In genomic region chr14:65414961-65415589, GRCh38 we compare ENCODE assay signal across 8 cellular contexts. TPM values are rescaled to one million over a fixed set of nuclear protein-coding genes. Genes with fewer than 3 reads are reported as not detected.
DNase-seq lines count a peak whose midpoint lies in the region; ATAC-seq, FAIRE-seq and TF ChIP-seq lines count a peak whose summit lies in the region.

No MANE protein-coding gene starts in this region.

- TF ChIP-seq EP300 in SK-N-SH (IDR thresholded peaks at IDR 0.05; ENCODE audit: borderline replicate concordance in 1 of 2, low read depth in 1 of 2, low read length in 1 of 2) (no peak), stomach (IDR thresholded peaks at IDR 0.05) (no peak)

- peaks cover 4% of the 10 kb centered on the region for H3K36me3 Mint-ChIP-seq in T-helper 2 cell treated with Interferon-gamma antibody and Interleukin-4, amounts not matched to agents 5 μg/mL and 100 μg/mL, for 36 hours (ENCODE audit: low read depth)

- no peak overlapping the region for H2AFZ ChIP-seq in SK-N-SH (ENCODE audit: low read depth)

- DNase-seq in SK-N-SH (peak; percentile 31), HTR-8/SVneo (ENCODE audit: insufficient read length, low spot score) (peak; percentile 62), foreskin keratinocyte (no peak), stomach (no peak), 8988T (no peak)
- DNase-seq in T-helper 2 cell treated with Interferon-gamma antibody and Interleukin-4, amounts not matched to agents 5 μg/mL and 100 μg/mL, for 36 hours (ENCODE audit: low spot score): no peak

- H3K9me2 ChIP-seq in SK-N-SH: no peaks in the 10 kb centered on the region

- intact Hi-C loops in stomach (cut with DNase I; ENCODE audit: low total_unique reads): loop anchor here (5.0 kb wide), 1 partner anchor 412 kb away; no protein-coding TSS in a partner anchor

- H3F3A ChIP-seq in SK-N-SH (replicated peaks; ENCODE audit: insufficient read depth): peaks cover 10% of the 10 kb centered on the region

- H3K4me1 ChIP-seq in SK-N-SH (ENCODE audit: control insufficient read depth in 1 of 2, insufficient read depth in 2 of 2, low read depth in 1 of 2, low read length in 1 of 2) (peaks cover 0 to 6% of the 10 kb centered on the region in 2 experiments; a peak in 3 of 4 replicates), foreskin keratinocyte (peaks cover 8% of the 10 kb centered on the region), stomach (peaks cover 0 to 74% (median 27%) of the 10 kb centered on the region in 4 donors)

- no peaks in the 10 kb centered on the region for H3K27me3 ChIP-seq in SK-N-SH (ENCODE audit: insufficient read depth)
- no peaks in the 10 kb centered on the region for H3K27me3 ChIP-seq in foreskin keratinocyte
- H3K27me3 ChIP-seq in stomach: no peaks in the 10 kb centered on the region

- no peak overlapping the region for H3K27ac ChIP-seq in SK-N-SH (ENCODE audit: low read depth in 2 of 2, low read length in 1 of 2)
- H3K27ac ChIP-seq in foreskin keratinocyte: no peak overlapping the region
- H3K27ac ChIP-seq in stomach: peak overlapping the region in 3 of 5 donors; percentile 5 to 98 (median 94)

- peaks cover 38% of the 10 kb centered on the region for H3K4me1 Mint-ChIP-seq in T-helper 2 cell treated with Interferon-gamma antibody and Interleukin-4, amounts not matched to agents 5 μg/mL and 100 μg/mL, for 36 hours (ENCODE audit: low read depth)

- H3K36me3 ChIP-seq in SK-N-SH (replicated peaks in 1 of 2; ENCODE audit: control insufficient read depth in 1 of 2, insufficient read depth in 2 of 2, low read length in 1 of 2) (no peaks in the 10 kb centered on the region), stomach (no peaks in the 10 kb centered on the region)

- peak overlapping the region; percentile 88 for H3K4me2 ChIP-seq in SK-N-SH

- FAIRE-seq in HTR-8/SVneo (lab: Jason Lieb, UNC): peak; percentile 16

- no peaks in the 10 kb centered on the region; the same call in 1 of the 2 replicates for H4K20me1 ChIP-seq in SK-N-SH (ENCODE audit: insufficient read depth)

- H3K9ac ChIP-seq in SK-N-SH: peak overlapping the region; percentile 84; the same call in 1 of the 2 replicates

- ATAC-seq in SK-N-SH treated with all-trans-retinoic acid at 6 μM for 48 hours (no peak), foreskin keratinocyte (no peak), GM18907 (IDR thresholded peaks at IDR 0.05; ENCODE audit: unreplicated experiment) (no peak)

- CTCF ChIA-PET in SK-N-SH (lab: Yijun Ruan, JAX): interaction anchor here (0.6 to 8.8 kb wide), 62 partner anchors 9 to 928 kb away, joined by 3 to 174 read pairs (median 3); no protein-coding TSS in a partner anchor

- no peak for TF ChIP-seq POLR2A in stomach (IDR thresholded peaks at IDR 0.05)

- no peaks in the 10 kb centered on the region for H3K9me3 Mint-ChIP-seq in T-helper 2 cell treated with Interferon-gamma antibody and Interleukin-4, amounts not matched to agents 5 μg/mL and 100 μg/mL, for 36 hours

- peak; percentile 84 for TF ChIP-seq RAD21 in SK-N-SH (IDR thresholded peaks at IDR 0.05; ENCODE audit: low read length)

- H3K9me3 ChIP-seq in SK-N-SH: no peaks in the 10 kb centered on the region
- no peaks in the 10 kb centered on the region for H3K9me3 ChIP-seq in stomach

- no peak overlapping the region for H3K27ac Mint-ChIP-seq in T-helper 2 cell treated with Interferon-gamma antibody and Interleukin-4, amounts not matched to agents 5 μg/mL and 100 μg/mL, for 36 hours

- TF ChIP-seq CTCF in SK-N-SH (IDR thresholded peaks at IDR 0.05) (peak; percentile 85), foreskin keratinocyte (conservative IDR thresholded peaks at IDR 0.05) (peak; percentile 83), stomach (IDR thresholded peaks at IDR 0.05) (peak in 4 of 7 experiments; percentile 6 to 42 (median 30))

- POLR2A ChIA-PET in SK-N-SH (lab: Yijun Ruan, JAX): interaction anchor here (0.9 kb wide), 2 partner anchors 409 to 545 kb away, joined by 3 read pairs; no protein-coding TSS in a partner anchor

- H3K79me2 ChIP-seq in SK-N-SH (ENCODE audit: insufficient read depth): peaks cover 72% of the 10 kb centered on the region

- H3K4me3 ChIP-seq in SK-N-SH (ENCODE audit: low read depth in 2 of 2, low read length in 1 of 2) (peak overlapping the region; percentile 90 to 95; a peak in 2 of 4 replicates), stomach (peak overlapping the region in 3 of 4 donors; percentile 85 to 98 (median 92))

- peak overlapping the region; percentile 100 for H3K4me3 Mint-ChIP-seq in T-helper 2 cell treated with Interferon-gamma antibody and Interleukin-4, amounts not matched to agents 5 μg/mL and 100 μg/mL, for 36 hours

- no peaks in the 10 kb centered on the region for H3K27me3 Mint-ChIP-seq in T-helper 2 cell treated with Interferon-gamma antibody and Interleukin-4, amounts not matched to agents 5 μg/mL and 100 μg/mL, for 36 hours (ENCODE audit: low read depth)

- WGBS in SK-N-SH (ENCODE audit: low lambda C conversion rate): 46% methylated on average over 3 of the region's 3 CpGs
- 29 to 60% (median 36%) methylated on average over 3 of the region's 3 CpGs for WGBS in stomach, 5 donors

TF ChIP-seq in SK-N-SH, 30 proteins besides CTCF, POLR2A, EP300 and RAD21 (continues in another document):
- TF ChIP-seq RCOR1 (IDR thresholded peaks at IDR 0.05; ENCODE audit: low read length) (no peak), JUND (IDR thresholded peaks at IDR 0.05) (no peak), GATA2 (CRISPR knock-in tag; IDR thresholded peaks at IDR 0.05) (no peak), PBX3 (IDR thresholded peaks at IDR 0.05) (no peak), MEF2A (IDR thresholded peaks at IDR 0.05; ENCODE audit: borderline replicate concordance, low read depth) (no peak), SMC3 (IDR thresholded peaks at IDR 0.05; ENCODE audit: low read depth, low read length) (peak; percentile 48)

TF ChIP-seq in SK-N-SH treated with all-trans-retinoic acid at 6 μM for 48 hours, 23 proteins besides CTCF, POLR2A, EP300 and RAD21 (continues in another document):
- TF ChIP-seq RARB (CRISPR knock-in tag; IDR thresholded peaks at IDR 0.05) (no peak), TOX (CRISPR knock-in tag; IDR thresholded peaks at IDR 0.05; ENCODE audit: borderline replicate concordance) (no peak), CREB5 (CRISPR knock-in tag; IDR thresholded peaks at IDR 0.05; ENCODE audit: low read depth) (no peak), OSR1 (CRISPR knock-in tag; IDR thresholded peaks at IDR 0.05) (no peak), ZC3H10 (CRISPR knock-in tag; IDR thresholded peaks at IDR 0.05) (no peak), ZFP30 (CRISPR knock-in tag; IDR thresholded peaks at IDR 0.05) (no peak), ESRRG (CRISPR knock-in tag; IDR thresholded peaks at IDR 0.05) (no peak), ZFP3 (CRISPR knock-in tag; IDR thresholded peaks at IDR 0.05) (no peak), ARNTL (CRISPR knock-in tag; IDR thresholded peaks at IDR 0.05; ENCODE audit: borderline replicate concordance, low read depth) (no peak), BACH2 (CRISPR knock-in tag; IDR thresholded peaks at IDR 0.05; ENCODE audit: borderline replicate concordance) (no peak), ZNF565 (CRISPR knock-in tag; conservative IDR thresholded peaks at IDR 0.05; ENCODE audit: low read depth) (no peak)
- TF ChIP-seq, protein P1, sequence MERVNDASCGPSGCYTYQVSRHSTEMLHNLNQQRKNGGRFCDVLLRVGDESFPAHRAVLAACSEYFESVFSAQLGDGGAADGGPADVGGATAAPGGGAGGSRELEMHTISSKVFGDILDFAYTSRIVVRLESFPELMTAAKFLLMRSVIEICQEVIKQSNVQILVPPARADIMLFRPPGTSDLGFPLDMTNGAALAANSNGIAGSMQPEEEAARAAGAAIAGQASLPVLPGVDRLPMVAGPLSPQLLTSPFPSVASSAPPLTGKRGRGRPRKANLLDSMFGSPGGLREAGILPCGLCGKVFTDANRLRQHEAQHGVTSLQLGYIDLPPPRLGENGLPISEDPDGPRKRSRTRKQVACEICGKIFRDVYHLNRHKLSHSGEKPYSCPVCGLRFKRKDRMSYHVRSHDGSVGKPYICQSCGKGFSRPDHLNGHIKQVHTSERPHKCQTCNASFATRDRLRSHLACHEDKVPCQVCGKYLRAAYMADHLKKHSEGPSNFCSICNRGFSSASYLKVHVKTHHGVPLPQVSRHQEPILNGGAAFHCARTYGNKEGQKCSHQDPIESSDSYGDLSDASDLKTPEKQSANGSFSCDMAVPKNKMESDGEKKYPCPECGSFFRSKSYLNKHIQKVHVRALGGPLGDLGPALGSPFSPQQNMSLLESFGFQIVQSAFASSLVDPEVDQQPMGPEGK (CRISPR knock-in tag; IDR thresholded peaks at IDR 0.05; ENCODE audit: borderline replicate concordance): no peak

RNA-seq across cellular contexts. Expression of gene FUT8, which starts 2.5 kb away (rescaled TPM):
- polyA plus RNA-seq in SK-N-SH (2012; rRNA removed): 31.7 and 32.4 TPM in 2 replicates
- 49.6 and 49.7 TPM in 2 replicates for polyA plus RNA-seq in SK-N-SH (2012; cell fraction: cytosol; rRNA removed)
- polyA plus RNA-seq in SK-N-SH (2012; cell fraction: nucleus; rRNA removed): 10.5 and 23.8 TPM in 2 replicates
- 30.5 and 30.8 TPM in 2 replicates for total RNA-seq in foreskin keratinocyte
- 7.9 and 10.2 TPM in 2 replicates for polyA plus RNA-seq in foreskin keratinocyte
- total RNA-seq in stomach: 100 to 1,000 TPM in 2 of 5 donors, 10 to 100 TPM in 3; 25.5 to 175 (median 95.5) TPM
- 10 to 100 TPM; 17.4 to 24.3 (median 20.0) TPM for polyA plus RNA-seq in stomach

Comparison
In these comparisons a context has a peak if more than half of its experiments do, and no peak if none do; other contexts are left out.
1. DNase-seq: peak in SK-N-SH (single experiment) and HTR-8/SVneo (single experiment); none in T-helper 2 cell treated with Interferon-gamma antibody and Interleukin-4, amounts not matched to agents 5 μg/mL and 100 μg/mL, for 36 hours (single experiment), foreskin keratinocyte (0 of 2), stomach (single experiment) and 8988T (single experiment).
2. H3K27ac ChIP-seq: peak in stomach (3 of 5); none in SK-N-SH (0 of 2) and foreskin keratinocyte (single experiment).
3. CTCF ChIP-seq: peak in every context shown above with its lines; median percentile 85 in SK-N-SH; 83 in foreskin keratinocyte; 30 in stomach.